8 cellular contexts compared by ENCODE assay signal in genomic region chr15:96353931-96354730, GRCh38. TPM values are rescaled to one million over a fixed set of nuclear protein-coding genes. Genes with fewer than 3 reads are reported as not detected.
DNase-seq lines count a peak whose midpoint lies in the region; ATAC-seq and TF ChIP-seq lines count a peak whose summit lies in the region.

No MANE protein-coding gene starts in this region.

- CTCF ChIA-PET in A673 (lab: Charles Lee), result interaction anchor here (0.6 kb wide), 2 partner anchors 468 to 543 kb away, joined by 4 to 5 read pairs; no protein-coding TSS in a partner anchor
- CTCF ChIA-PET in CD4-positive, alpha-beta memory T cell (lab: Charles Lee; ENCODE audit: partially characterized antibody), result no interaction called here

- intact Hi-C loops in A673 (cut with micrococcal nuclease; ENCODE audit: unreplicated experiment), result no loop called here
- intact Hi-C loops in esophagus squamous epithelium (cut with DNase I), result no loop called here
- intact Hi-C loops in CD4-positive, alpha-beta memory T cell (cut with micrococcal nuclease), result no loop called here

- H3K4me1 ChIP-seq in A673 (ENCODE audit: insufficient read depth, low read length, poor library complexity, severe bottlenecking) (peaks cover 72% of the 10 kb centered on the region), esophagus squamous epithelium (peaks cover 8 to 96% (median 25%) of the 10 kb centered on the region in 3 donors), muscle layer of colon (ENCODE audit: insufficient read depth, low read length) (peaks cover 34% of the 10 kb centered on the region)
- peaks cover 30% of the 10 kb centered on the region for H3K4me1 ChIP-seq in CD4-positive, alpha-beta memory T cell (ENCODE audit: insufficient read depth, low read length)

- POLR2A ChIA-PET in A673 (lab: Charles Lee; ENCODE audit: low non-redundant PET), result no interaction called here
- POLR2A ChIA-PET in CD4-positive, alpha-beta memory T cell (lab: Charles Lee; ENCODE audit: partially characterized antibody), result no interaction called here

- H3K36me3 ChIP-seq in A673 (ENCODE audit: insufficient read depth, low read length, poor library complexity, severe bottlenecking) (no peaks in the 10 kb centered on the region), esophagus squamous epithelium (no peaks in the 10 kb centered on the region), muscle layer of colon (ENCODE audit: insufficient read depth, low read length) (no peaks in the 10 kb centered on the region)
- no peaks in the 10 kb centered on the region for H3K36me3 ChIP-seq in CD4-positive, alpha-beta memory T cell (ENCODE audit: insufficient read depth, low read length)

- no peak overlapping the region for H3K4me3 Mint-ChIP-seq in CD4-positive, alpha-beta memory T cell

- no peaks in the 10 kb centered on the region for H3K9me3 ChIP-seq in A673 (ENCODE audit: low read depth, low read length, poor library complexity, severe bottlenecking)
- no peaks in the 10 kb centered on the region for H3K9me3 ChIP-seq in esophagus squamous epithelium
- H3K9me3 ChIP-seq in muscle layer of colon (ENCODE audit: low read length), result no peaks in the 10 kb centered on the region
- H3K9me3 ChIP-seq in CD4-positive, alpha-beta memory T cell (ENCODE audit: control insufficient read depth in 1 of 2, low read length in 2 of 2), result no peaks in the 10 kb centered on the region

- peaks cover 56 to 58% of the 10 kb centered on the region in 2 donors for H3K27me3 Mint-ChIP-seq in CD4-positive, alpha-beta memory T cell

- BruUV-seq in A673 (replicated peaks; lab: Mats Ljungman, UMichigan), result no TSS peak

- TF ChIP-seq POLR2A in NB4 (IDR thresholded peaks at IDR 0.05; ENCODE audit: extremely low read depth, insufficient read length), result no peak
- peak in 1 of 4 donors; percentile 14 for TF ChIP-seq POLR2A in esophagus squamous epithelium (IDR thresholded peaks at IDR 0.05)

- H3K4me3 ChIP-seq in A673 (ENCODE audit: low read depth, low read length, poor library complexity, severe bottlenecking) (peak overlapping the region; percentile 65), NB4 (ENCODE audit: low read depth, low read length) (peak overlapping the region; percentile 66), esophagus squamous epithelium (peak overlapping the region; percentile 30 to 71 (median 60)), muscle layer of colon (ENCODE audit: low read depth in 1 of 2, low read length in 2 of 2) (peak overlapping the region; percentile 56 to 58)
- no peak overlapping the region for H3K4me3 ChIP-seq in CD4-positive, alpha-beta memory T cell (ENCODE audit: low read length in 2 of 2)

- no peaks in the 10 kb centered on the region for H3K27me3 ChIP-seq in A673 (replicated peaks; ENCODE audit: insufficient read depth, low read depth, low read length, poor library complexity)
- peaks cover 0 to 98% (median 6%) of the 10 kb centered on the region in 4 donors for H3K27me3 ChIP-seq in esophagus squamous epithelium
- H3K27me3 ChIP-seq in muscle layer of colon (ENCODE audit: control insufficient read depth in 1 of 2, insufficient read depth in 2 of 2, low read length in 2 of 2), result peaks cover 12 to 13% of the 10 kb centered on the region in 2 donors
- H3K27me3 ChIP-seq in CD4-positive, alpha-beta memory T cell (ENCODE audit: insufficient read depth, low read length), result peaks cover 56% of the 10 kb centered on the region

- no peak overlapping the region for H3K27ac Mint-ChIP-seq in CD4-positive, alpha-beta memory T cell

- peak overlapping the region; percentile 29 for H3K9ac ChIP-seq in muscle layer of colon (ENCODE audit: low read length)

- DNase-seq in A673 (ENCODE audit: low spot score) (no peak), NB4 (ENCODE audit: low read depth) (peak; percentile 94), esophagus squamous epithelium (lab: John Stamatoyannopoulos, UW) (no peak)
- DNase-seq in activated naive CD4-positive, alpha-beta T cell (lab: John Stamatoyannopoulos, UW), result no peak
- no peak for DNase-seq in CD4-positive, alpha-beta memory T cell

- peaks cover under 1 to 5% of the 10 kb centered on the region in 2 donors for H3K36me3 Mint-ChIP-seq in CD4-positive, alpha-beta memory T cell

- H3K27ac ChIP-seq in A673 (ENCODE audit: low read depth, low read length, poor library complexity, severe bottlenecking), result peak overlapping the region; percentile 93
- H3K27ac ChIP-seq in esophagus squamous epithelium, result peak overlapping the region; percentile 77 to 95 (median 94)
- peak overlapping the region; percentile 69 for H3K27ac ChIP-seq in muscle layer of colon (ENCODE audit: low read depth, low read length)
- H3K27ac ChIP-seq in CD4-positive, alpha-beta memory T cell (ENCODE audit: low read depth, low read length), result no peak overlapping the region

- TF ChIP-seq CTCF in A673 (conservative IDR thresholded peaks at IDR 0.05; ENCODE audit: low read depth, low read length), result peak; percentile 51
- no peak for TF ChIP-seq CTCF in NB4 (IDR thresholded peaks at IDR 0.05; ENCODE audit: low read depth, low read length)
- peak in 5 of 6 experiments; percentile 28 to 44 (median 35) for TF ChIP-seq CTCF in esophagus squamous epithelium (IDR thresholded peaks at IDR 0.05)

- H3K4me1 Mint-ChIP-seq in CD4-positive, alpha-beta memory T cell, result peaks cover 14 to 34% (median 23%) of the 10 kb centered on the region in 4 donors

- ATAC-seq in HG03159 (IDR thresholded peaks at IDR 0.05; ENCODE audit: unreplicated experiment) (no peak), HG03175 (IDR thresholded peaks at IDR 0.05; ENCODE audit: unreplicated experiment) (no peak)

- H3K9me3 Mint-ChIP-seq in CD4-positive, alpha-beta memory T cell, result peaks cover 3 to 30% (median 11%) of the 10 kb centered on the region in 8 donors

- 30 to 40% methylated on average over 15 to 28 of the region's 67 CpGs for WGBS in esophagus squamous epithelium, 2 donors

RNA-seq across cellular contexts. Expression of gene NR2F2, which starts 23.6 kb away (rescaled TPM):
- total RNA-seq in A673 (2021) (106 and 138 TPM in 2 replicates), esophagus squamous epithelium (10 to 100 TPM in 1 of 4 donors, 1 to 10 TPM in 3; 3.7 to 15.6 (median 6.4) TPM)
- total RNA-seq in CD4-positive, alpha-beta memory T cell, result not detected
- not detected for polyA plus RNA-seq in CD4-positive, alpha-beta memory T cell

Comparison
In these comparisons a context has a peak if more than half of its experiments do, and no peak if none do; other contexts are left out.
1. H3K4me3 ChIP-seq: peak in A673 (single experiment), NB4 (single experiment), esophagus squamous epithelium (4 of 4) and muscle layer of colon (2 of 2); none in CD4-positive, alpha-beta memory T cell (0 of 2).